ENCODE assay signal across 27 cellular contexts in the genomic region with DNA sequence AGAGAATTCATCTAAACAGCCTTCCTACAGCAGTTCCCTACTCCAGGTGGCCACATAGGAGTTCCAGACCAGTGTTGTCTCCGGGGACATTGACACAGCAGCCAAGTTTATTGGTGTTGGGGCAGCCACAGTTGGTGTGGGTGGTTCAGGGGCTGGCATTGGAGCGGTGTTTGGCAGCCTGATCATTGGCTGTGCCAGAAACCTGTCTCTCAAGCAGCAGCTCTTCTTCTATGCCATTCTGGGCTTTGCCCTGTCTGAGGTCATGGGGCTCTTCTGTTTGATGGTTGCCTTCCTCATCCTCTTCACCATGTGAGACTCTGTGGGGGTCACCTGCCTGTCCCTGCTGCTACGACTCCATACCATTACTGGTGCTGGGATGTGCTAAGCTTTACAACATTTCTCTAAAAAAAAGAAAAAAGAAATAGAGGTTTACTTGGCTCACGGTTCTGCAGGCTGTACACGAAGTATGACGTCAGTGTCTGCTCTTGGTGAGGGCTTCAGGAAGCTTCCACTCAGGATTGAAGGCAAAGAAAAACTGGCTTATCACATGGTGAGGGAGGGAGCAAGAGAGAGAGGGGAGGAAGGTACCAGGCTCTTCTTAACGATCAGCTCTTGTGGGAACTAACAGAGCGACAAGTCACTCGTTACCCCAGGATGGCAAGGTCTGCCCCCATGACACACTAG. TPM values are rescaled to one million over a fixed set of nuclear protein-coding genes. Genes with fewer than 3 reads are reported as not detected.
DNase-seq lines count a peak whose midpoint lies in the region; ATAC-seq, FAIRE-seq and TF ChIP-seq lines count a peak whose summit lies in the region.
"Had no signal": no experiment of that assay in that cellular context is flagged by ENCODE, and none has a peak within 500 bp of the region (broad histone marks: within the 10 kb centered on the region; RNA-seq: fewer than 3 reads in every experiment).

No MANE protein-coding gene starts in this region.

- BruUV-seq in HepG2 (replicated peaks; lab: Mats Ljungman, UMichigan) = no TSS peak

- ATAC-seq in HepG2 (no peak), right lobe of liver (no peak), memory B cell (ENCODE audit: low read depth) (no peak), HG03280 (IDR thresholded peaks at IDR 0.05; ENCODE audit: unreplicated experiment) (no peak)
- ATAC-seq: activated CD4-positive, alpha-beta T cell treated with anti-CD3 and anti-CD28 coated beads for 36 hours had no signal

- CTCF ChIA-PET in HepG2 (lab: Yijun Ruan, JAX; ENCODE audit: low intra/inter-chr PET ratio, low total read pairs) = no interaction called here

- no peak for TF ChIP-seq RAD21 in HepG2 (CRISPR knock-in tag; IDR thresholded peaks at IDR 0.05)

- no peaks in the 10 kb centered on the region for H3K9me3 Mint-ChIP-seq in astrocyte (ENCODE audit: unreplicated experiment)
- no peaks in the 10 kb centered on the region for H3K9me3 Mint-ChIP-seq in memory B cell

- in situ Hi-C loops in HepG2 (cut with HindIII; ENCODE audit: extremely low pct_ligation_motif_present, low pct_unique_long_range_greater_than_20kb) = no loop called here

- TF ChIP-seq CTCF in HepG2 (CRISPR knock-in tag; IDR thresholded peaks at IDR 0.05) = no peak
- no peak for TF ChIP-seq CTCF in right lobe of liver (IDR thresholded peaks at IDR 0.05)
- TF ChIP-seq CTCF in astrocyte (IDR thresholded peaks at IDR 0.05; ENCODE audit: insufficient read depth, low read depth, low read length) = no peak
- no peak for TF ChIP-seq CTCF in osteoblast (IDR thresholded peaks at IDR 0.05; ENCODE audit: extremely low read depth, low read depth, low read length)

- peaks cover 0 to 4% of the 10 kb centered on the region in 2 experiments; a peak in 1 of 5 replicates for H3K27me3 ChIP-seq in HepG2 (ENCODE audit: control insufficient read depth in 1 of 2, insufficient read depth in 2 of 2, low read length in 2 of 2)
- no peaks in the 10 kb centered on the region for H3K27me3 ChIP-seq in right lobe of liver
- H3K27me3 ChIP-seq in astrocyte (ENCODE audit: insufficient read depth, low read length) = no peaks in the 10 kb centered on the region
- H3K27me3 ChIP-seq in osteoblast (ENCODE audit: insufficient read depth, low read length) = no peaks in the 10 kb centered on the region
- H3K27me3 ChIP-seq: Peyer's patch, SJCRH30, spleen, vagina had no signal

- DNase-seq in HepG2 (ENCODE audit: low spot score) = no peak
- no peak for DNase-seq in right lobe of liver
- no peak for DNase-seq in astrocyte (ENCODE audit: low read depth)
- no peak for DNase-seq in memory B cell (ENCODE audit: low spot score in 2 of 2)
- DNase-seq in 8988T = no peak
- no peak for DNase-seq in osteoblast (ENCODE audit: insufficient read length, low spot score, missing footprints)
- DNase-seq in NCI-H1105 treated with DMSO at 0.1 percent for 48 hours (lab: John Stamatoyannopoulos, UW) = no peak
- DNase-seq: ACHN; activated CD4-positive, alpha-beta T cell treated with anti-CD3 and anti-CD28 coated beads for 36 hours; activated naive CD4-positive, alpha-beta T cell treated with Interleukin-2 at 50 U/mL for 16 hours; activated T-cell treated with anti-CD3 and anti-CD28 coated beads, Interleukin-2, amount 50 U/mL, for 1 hour; C1 segment of cervical spinal cord; dermis blood vessel endothelial cell; NCI-H1417; NCI-H524 treated with DMSO at 0.1 percent for 48 hours; Peyer's patch; SJCRH30; spleen; stimulated activated CD4-positive, alpha-beta T cell treated with anti-CD3 and anti-CD28 coated beads, Interleukin-4, amount 100 ng/mL, for 24 hours; stimulated activated naive CD4-positive, alpha-beta T cell treated with Interleukin-2 at 50 U/mL for 16 hours; T-helper 1 cell had no signal

- H3K79me2 ChIP-seq in HepG2 (ENCODE audit: insufficient read depth, low read length) = no peaks in the 10 kb centered on the region
- peaks cover 67% of the 10 kb centered on the region for H3K79me2 ChIP-seq in astrocyte (ENCODE audit: insufficient read depth, low read length)
- peaks cover 66% of the 10 kb centered on the region for H3K79me2 ChIP-seq in osteoblast (ENCODE audit: insufficient read depth, low read length)

- 19% methylated on average over 7 of the region's 9 CpGs for WGBS in HepG2 (ENCODE audit: low lambda C conversion rate)
- 88% methylated on average over 5 of the region's 9 CpGs for WGBS in right lobe of liver (ENCODE audit: insufficient coverage, low coverage, low lambda C conversion rate, missing lambda C conversion rate)

- no peaks in the 10 kb centered on the region for H3K4me1 ChIP-seq in HepG2 (ENCODE audit: insufficient read depth, low read length)
- no peaks in the 10 kb centered on the region for H3K4me1 ChIP-seq in right lobe of liver
- H3K4me1 ChIP-seq in astrocyte (ENCODE audit: insufficient read depth, low read length) = peaks cover 12% of the 10 kb centered on the region
- no peaks in the 10 kb centered on the region for H3K4me1 ChIP-seq in osteoblast (ENCODE audit: insufficient read depth, low read length)
- H3K4me1 ChIP-seq: SJCRH30 had no signal

- H4K20me1 ChIP-seq in HepG2 (ENCODE audit: insufficient read depth, low read length) (no peaks in the 10 kb centered on the region; the same call in 1 of the 2 replicates), astrocyte (ENCODE audit: insufficient read depth, low read length) (peaks cover 70% of the 10 kb centered on the region), osteoblast (ENCODE audit: insufficient read depth, low read length) (peaks cover 25% of the 10 kb centered on the region)

- H3K4me2 ChIP-seq in HepG2 (ENCODE audit: low read depth, low read length) (no peak overlapping the region), astrocyte (ENCODE audit: low read length) (peak overlapping the region; percentile 31), osteoblast (ENCODE audit: insufficient read depth, low read length) (no peak overlapping the region)

- intact Hi-C loops in HepG2 (cut with micrococcal nuclease; ENCODE audit: unreplicated experiment) (no loop called here), right lobe of liver (cut with DNase I) (no loop called here)

- TF ChIP-seq EP300 in HepG2 (IDR thresholded peaks at IDR 0.05; ENCODE audit: low read depth in 2 of 2, low read length in 2 of 2) (no peak), HepG2 (CRISPR knock-in tag; IDR thresholded peaks at IDR 0.05; ENCODE audit: borderline replicate concordance) (no peak)

- no peak for FAIRE-seq in HepG2 (lab: Jason Lieb, UNC)
- no peak for FAIRE-seq in astrocyte (lab: Jason Lieb, UNC)
- FAIRE-seq: keratinocyte had no signal

- H3K9me3 ChIP-seq in HepG2 (ENCODE audit: low read length) (no peaks in the 10 kb centered on the region), right lobe of liver (no peaks in the 10 kb centered on the region), astrocyte (ENCODE audit: insufficient read depth, low read depth, low read length) (no peaks in the 10 kb centered on the region), osteoblast (ENCODE audit: low read depth, low read length) (no peaks in the 10 kb centered on the region)
- H3K9me3 ChIP-seq: HAP-1, Peyer's patch, SJCRH30, spleen, thoracic aorta, vagina had no signal

- H2AFZ ChIP-seq in HepG2 (ENCODE audit: low read length) = no peak overlapping the region
- H2AFZ ChIP-seq in astrocyte (ENCODE audit: low read depth, low read length) = no peak overlapping the region
- H2AFZ ChIP-seq in osteoblast (ENCODE audit: low read length) = no peak overlapping the region

- no peak overlapping the region for H3K4me3 ChIP-seq in HepG2 (replicated peaks in 1 of 3; ENCODE audit: insufficient read depth in 1 of 3, low read depth in 2 of 3, low read length in 3 of 3)
- H3K4me3 ChIP-seq in right lobe of liver = no peak overlapping the region
- no peak overlapping the region for H3K4me3 ChIP-seq in astrocyte (ENCODE audit: insufficient read depth, low read depth, low read length)
- no peak overlapping the region for H3K4me3 ChIP-seq in osteoblast (ENCODE audit: insufficient read depth, low read length)
- H3K4me3 ChIP-seq: HAP-1, lung, Peyer's patch, SJCRH30, spleen, thoracic aorta, vagina had no signal

- H3K27ac Mint-ChIP-seq in astrocyte (ENCODE audit: unreplicated experiment) (no peak overlapping the region), memory B cell (peak overlapping the region; percentile 50)
- H3K27ac Mint-ChIP-seq: activated CD4-positive, alpha-beta T cell treated with anti-CD3 and anti-CD28 coated beads for 36 hours had no signal

- H3K4me1 Mint-ChIP-seq in astrocyte (ENCODE audit: low read depth, unreplicated experiment) (peaks cover 30% of the 10 kb centered on the region), memory B cell (peaks cover 50% of the 10 kb centered on the region)

- H3K4me3 Mint-ChIP-seq in astrocyte (ENCODE audit: unreplicated experiment) = no peak overlapping the region
- no peak overlapping the region for H3K4me3 Mint-ChIP-seq in memory B cell
- H3K4me3 Mint-ChIP-seq: activated CD4-positive, alpha-beta T cell treated with anti-CD3 and anti-CD28 coated beads for 36 hours had no signal

- H3K9ac ChIP-seq in HepG2 (ENCODE audit: insufficient read depth, low read depth, low read length) (no peak overlapping the region), astrocyte (ENCODE audit: low read length) (no peak overlapping the region)

- H3K27me3 Mint-ChIP-seq in astrocyte (ENCODE audit: low read depth, unreplicated experiment) (no peaks in the 10 kb centered on the region), memory B cell (no peaks in the 10 kb centered on the region)
- H3K27me3 Mint-ChIP-seq: activated CD4-positive, alpha-beta T cell treated with anti-CD3 and anti-CD28 coated beads for 36 hours had no signal

- no peak overlapping the region for H3K27ac ChIP-seq in HepG2 (ENCODE audit: extremely low read length, insufficient read depth, low read length)
- H3K27ac ChIP-seq in right lobe of liver = no peak overlapping the region
- H3K27ac ChIP-seq in astrocyte (ENCODE audit: low read depth, low read length) = peak overlapping the region; percentile 20
- no peak overlapping the region for H3K27ac ChIP-seq in osteoblast (ENCODE audit: low read depth, low read length)
- H3K27ac ChIP-seq: Peyer's patch, SJCRH30, spleen, thoracic aorta, vagina had no signal

- TF ChIP-seq POLR2A in HepG2 (IDR thresholded peaks at IDR 0.05; ENCODE audit: insufficient read depth in 1 of 2, low read depth in 2 of 2, low read length in 2 of 2) = no peak
- TF ChIP-seq POLR2A in right lobe of liver (IDR thresholded peaks at IDR 0.05) = no peak

- no peaks in the 10 kb centered on the region for H3K36me3 ChIP-seq in HepG2 (replicated peaks in 1 of 2; ENCODE audit: control insufficient read depth in 1 of 2, insufficient read depth in 2 of 2, low read length in 2 of 2)
- no peaks in the 10 kb centered on the region for H3K36me3 ChIP-seq in right lobe of liver
- no peaks in the 10 kb centered on the region for H3K36me3 ChIP-seq in astrocyte (ENCODE audit: insufficient read depth, low read length)
- no peaks in the 10 kb centered on the region for H3K36me3 ChIP-seq in osteoblast (ENCODE audit: insufficient read depth, low read length)
- H3K36me3 ChIP-seq: HAP-1, Peyer's patch, SJCRH30, spleen, thoracic aorta, vagina had no signal

- POLR2A ChIA-PET in HepG2 (lab: Yijun Ruan, JAX) = no interaction called here

- H3K36me3 Mint-ChIP-seq in astrocyte (ENCODE audit: low read depth, unreplicated experiment) = peaks cover 2% of the 10 kb centered on the region
- peaks cover 5% of the 10 kb centered on the region for H3K36me3 Mint-ChIP-seq in memory B cell

RNA-seq across cellular contexts. Expression of gene CHST11, which starts 57.5 kb away (rescaled TPM):
- total RNA-seq in HepG2 (2016; rRNA removed; fragmentation: Illumina TruSeq; extraction: Trizol) = not detected in 2 replicates
- total RNA-seq in HepG2 (2016; cell fraction: cytosol; rRNA removed; fragmentation: Illumina TruSeq; extraction: Trizol; ENCODE audit: low read depth) = not detected in 2 replicates
- total RNA-seq in HepG2 (2016; cell fraction: insoluble cytoplasmic fraction; rRNA removed; fragmentation: Illumina TruSeq; extraction: Trizol) = not detected in 2 replicates
- not detected in 2 replicates for total RNA-seq in HepG2 (2016; cell fraction: membrane; rRNA removed; fragmentation: Illumina TruSeq; extraction: Trizol)
- not detected in 2 replicates for total RNA-seq in HepG2 (2016; cell fraction: nucleus; rRNA removed; fragmentation: Illumina TruSeq; extraction: Trizol)
- polyA plus RNA-seq in HepG2 (2011; rRNA removed) = 0.05 and 0.15 TPM in 2 replicates
- polyA plus RNA-seq in HepG2 (2011; cell fraction: cytosol; rRNA removed) = 0.04 TPM in 1 of 2 replicates, not detected in the other
- 0.10 TPM in 1 of 2 replicates, not detected in the other for polyA plus RNA-seq in HepG2 (2011; cell fraction: nucleus; rRNA removed)
- not detected in 2 replicates for polyA plus RNA-seq in HepG2 (2012)
- not detected in 2 replicates for polyA plus RNA-seq in HepG2 (2016; cell fraction: cytosol; fragmentation: Illumina TruSeq; extraction: Trizol; ENCODE audit: low read depth)
- not detected in 2 replicates for polyA plus RNA-seq in HepG2 (2016; cell fraction: insoluble cytoplasmic fraction; fragmentation: Illumina TruSeq; extraction: Trizol; ENCODE audit: low read depth)
- polyA plus RNA-seq in HepG2 (2016; cell fraction: membrane; fragmentation: Illumina TruSeq; extraction: Trizol; ENCODE audit: low read depth) = not detected in 2 replicates
- polyA plus RNA-seq in HepG2 (2016; cell fraction: nucleus; fragmentation: Illumina TruSeq; extraction: Trizol; ENCODE audit: insufficient read depth, low read depth) = not detected in 2 replicates
- polyA minus RNA-seq in HepG2 (2011; rRNA and poly(A)+ RNA removed; ENCODE audit: low replicate concordance) = 1.7 TPM in 1 of 2 replicates, not detected in the other
- not detected in 2 replicates for polyA minus RNA-seq in HepG2 (2011; cell fraction: cytosol; rRNA and poly(A)+ RNA removed)
- polyA minus RNA-seq in HepG2 (2011; cell fraction: nucleus; rRNA and poly(A)+ RNA removed) = 0.12 TPM in 1 of 2 replicates, not detected in the other
- total RNA-seq in right lobe of liver = 10 to 100 TPM in 1 of 6 experiments, 1 to 10 TPM in 4, under 1 TPM in 1; 0.57 to 10.4 (median 3.5) TPM
- total RNA-seq in astrocyte = 30.0 and 30.2 TPM in 2 replicates
- total RNA-seq in osteoblast = 23.0 and 24.6 TPM in 2 replicates
